8 cellular contexts compared by ENCODE assay signal in genomic region chr18:809985-810642, GRCh38. TPM values are rescaled to one million over a fixed set of nuclear protein-coding genes. Genes with fewer than 3 reads are reported as not detected.
DNase-seq lines count a peak whose midpoint lies in the region; ATAC-seq and TF ChIP-seq lines count a peak whose summit lies in the region.

No MANE protein-coding gene starts in this region.

- no peaks in the 10 kb centered on the region for H4K20me1 ChIP-seq in mammary epithelial cell (ENCODE audit: insufficient read depth, low read length)

- DNase-seq in activated CD4-positive, alpha-beta T cell treated with anti-CD3 and anti-CD28 coated beads, Interleukin-2, amount 10 ng/mL, durations not matched to agents 7 days and 5 days, result no peak
- no peak for DNase-seq in activated CD4-positive, alpha-beta T cell treated with anti-CD3 and anti-CD28 coated beads for 1 hour
- DNase-seq in mammary epithelial cell (no peak), EL (no peak), NCI-H1436 (lab: John Stamatoyannopoulos, UW) (no peak), cerebellum (ENCODE audit: low spot score) (no peak)

- H3K36me3 ChIP-seq in mammary epithelial cell (ENCODE audit: insufficient read depth, low read length) (peaks cover under 1% of the 10 kb centered on the region), skeletal muscle tissue (ENCODE audit: control insufficient read depth in 3 of 3, insufficient read depth in 3 of 3, low read length in 3 of 3) (no peaks in the 10 kb centered on the region)

- intact Hi-C loops in mammary epithelial cell (cut with micrococcal nuclease), result loop anchor here (5.0 kb wide), 2 partner anchors 68 to 153 kb away; partner anchors contain the start of gene TYMS

- H3K27me3 ChIP-seq in mammary epithelial cell (ENCODE audit: insufficient read depth, low read length) (no peaks in the 10 kb centered on the region), skeletal muscle tissue (ENCODE audit: control insufficient read depth in 3 of 3, insufficient read depth in 3 of 3, low read length in 3 of 3) (no peaks in the 10 kb centered on the region)

- peak overlapping the region; percentile 92 for H3K4me3 Mint-ChIP-seq in activated CD4-positive, alpha-beta T cell treated with anti-CD3 and anti-CD28 coated beads, Interleukin-2, amount 10 ng/mL, durations not matched to agents 7 days and 5 days

- no peaks in the 10 kb centered on the region for H3K9me3 ChIP-seq in mammary epithelial cell (replicated peaks; ENCODE audit: insufficient read depth, low read length)
- H3K9me3 ChIP-seq in skeletal muscle tissue (ENCODE audit: control insufficient read depth in 3 of 3, low read length in 3 of 3), result no peaks in the 10 kb centered on the region

- TF ChIP-seq CTCF in mammary epithelial cell (conservative IDR thresholded peaks at IDR 0.05 in 1 of 2, IDR thresholded peaks at IDR 0.05 in 1 of 2; ENCODE audit: extremely low read depth in 1 of 2, insufficient read depth in 1 of 2, low read depth in 1 of 2, low read length in 2 of 2), result no peak

- peaks cover 6% of the 10 kb centered on the region for H3K4me1 ChIP-seq in mammary epithelial cell (ENCODE audit: insufficient read depth, low read length)
- peaks cover 13 to 38% (median 17%) of the 10 kb centered on the region in 3 donors for H3K4me1 ChIP-seq in skeletal muscle tissue (ENCODE audit: control insufficient read depth in 3 of 3, insufficient read depth in 3 of 3, low read length in 3 of 3)

- H2AFZ ChIP-seq in mammary epithelial cell (ENCODE audit: low read depth, low read length), result no peak overlapping the region

- CTCF ChIA-PET in activated CD4-positive, alpha-beta T cell treated with anti-CD3 and anti-CD28 coated beads, Interleukin-2, amount 10 ng/mL, durations not matched to agents 7 days and 5 days (lab: Charles Lee), result interaction anchor here (0.5 to 1.5 kb wide), 3 partner anchors 10 to 76 kb away, joined by 3 to 5 read pairs (median 4); no protein-coding TSS in a partner anchor
- CTCF ChIA-PET in mammary epithelial cell (lab: Charles Lee; ENCODE audit: low non-redundant PET), result no interaction called here

- H3K27ac ChIP-seq in mammary epithelial cell (ENCODE audit: insufficient read depth, low read depth, low read length) (peak overlapping the region; percentile 92), skeletal muscle tissue (ENCODE audit: low read depth, low read length) (no peak overlapping the region)

- H3K36me3 Mint-ChIP-seq in activated CD4-positive, alpha-beta T cell treated with anti-CD3 and anti-CD28 coated beads, Interleukin-2, amount 10 ng/mL, durations not matched to agents 7 days and 5 days (ENCODE audit: low read depth), result peaks cover 11% of the 10 kb centered on the region

- peak overlapping the region; percentile 88 for H3K9ac ChIP-seq in mammary epithelial cell (ENCODE audit: insufficient read depth, low read length)
- H3K9ac ChIP-seq in skeletal muscle tissue (ENCODE audit: low read depth in 1 of 3, low read length in 3 of 3), result peak overlapping the region in 2 of 3 donors; percentile 91 to 96

- POLR2A ChIA-PET in activated CD4-positive, alpha-beta T cell treated with anti-CD3 and anti-CD28 coated beads, Interleukin-2, amount 10 ng/mL, durations not matched to agents 7 days and 5 days (lab: Charles Lee), result no interaction called here

- in situ Hi-C loops in mammary epithelial cell (cut with MboI; ENCODE audit: low sequenced_read_pairs in 2 of 2), result no loop called here

- BruUV-seq in mammary epithelial cell (replicated peaks; lab: Mats Ljungman, UMichigan), result no TSS peak

- H3K9me3 Mint-ChIP-seq in activated CD4-positive, alpha-beta T cell treated with anti-CD3 and anti-CD28 coated beads, Interleukin-2, amount 10 ng/mL, durations not matched to agents 7 days and 5 days, result no peaks in the 10 kb centered on the region

- ATAC-seq in HG03432 (IDR thresholded peaks at IDR 0.05; ENCODE audit: unreplicated experiment), result peak; percentile 25

- peaks cover 73% of the 10 kb centered on the region for H3K4me1 Mint-ChIP-seq in activated CD4-positive, alpha-beta T cell treated with anti-CD3 and anti-CD28 coated beads, Interleukin-2, amount 10 ng/mL, durations not matched to agents 7 days and 5 days

- peak overlapping the region; percentile 67 for H3K27ac Mint-ChIP-seq in activated CD4-positive, alpha-beta T cell treated with anti-CD3 and anti-CD28 coated beads, Interleukin-2, amount 10 ng/mL, durations not matched to agents 7 days and 5 days

- no peaks in the 10 kb centered on the region for H3K27me3 Mint-ChIP-seq in activated CD4-positive, alpha-beta T cell treated with anti-CD3 and anti-CD28 coated beads, Interleukin-2, amount 10 ng/mL, durations not matched to agents 7 days and 5 days

- dilution Hi-C loops in mammary epithelial cell (cut with HindIII; ENCODE audit: low sequenced_read_pairs), result no loop called here

- 42% methylated on average over 6 of the region's 6 CpGs for WGBS in mammary epithelial cell (ENCODE audit: low coverage, missing lambda C conversion rate)

- H3K4me2 ChIP-seq in mammary epithelial cell (ENCODE audit: insufficient read depth, low read depth, low read length), result peak overlapping the region; percentile 94

- H3K4me3 ChIP-seq in mammary epithelial cell (replicated peaks in 1 of 3; ENCODE audit: insufficient read depth in 1 of 3, low read depth in 2 of 3, low read length in 3 of 3) (peak overlapping the region; percentile 20 to 95 (median 75)), skeletal muscle tissue (ENCODE audit: low read length in 3 of 3) (peak overlapping the region in 1 of 3 donors; percentile 48)

- peaks cover 67% of the 10 kb centered on the region for H3K79me2 ChIP-seq in mammary epithelial cell (ENCODE audit: insufficient read depth, low read length)

RNA-seq across cellular contexts. Expression of gene YES1, which starts 1.9 kb away (rescaled TPM):
- total RNA-seq in activated CD4-positive, alpha-beta T cell treated with anti-CD3 and anti-CD28 coated beads, Interleukin-2, amount 10 ng/mL, durations not matched to agents 7 days and 5 days, result 10 to 100 TPM in 1 of 2 experiments, 1 to 10 TPM in 1; 9.2 to 10.1 TPM
- 100 to 1,000 TPM in 1 of 2 donors, 10 to 100 TPM in 1; 76.9 to 126 TPM for total RNA-seq in mammary epithelial cell
- polyA plus RNA-seq in mammary epithelial cell, result 23.1 TPM
- 33.9 TPM for polyA minus RNA-seq in mammary epithelial cell
- 40.7 TPM for total RNA-seq in skeletal muscle tissue
- 44.9 TPM for total RNA-seq in cerebellum
